In genomic region chr21:41894922-41895557, GRCh38 we compare ENCODE assay signal across 15 cellular contexts. TPM values are rescaled to one million over a fixed set of nuclear protein-coding genes. Genes with fewer than 3 reads are reported as not detected.
DNase-seq lines count a peak whose midpoint lies in the region; ATAC-seq, FAIRE-seq and TF ChIP-seq lines count a peak whose summit lies in the region.
"Had no signal": no experiment of that assay in that cellular context is flagged by ENCODE, and none has a peak within 500 bp of the region (broad histone marks: within the 10 kb centered on the region; RNA-seq: fewer than 3 reads in every experiment).

No MANE protein-coding gene starts in this region.

- H3K9me3 Mint-ChIP-seq in osteocyte (ENCODE audit: unreplicated experiment): no peaks in the 10 kb centered on the region
- H3K9me3 Mint-ChIP-seq: CD8-positive, alpha-beta memory T cell; stimulated activated naive CD8-positive, alpha-beta T cell treated with anti-CD3 and anti-CD28 coated beads, Interleukin-15, Interleukin-2, amounts not matched to agents 100 ng/mL and 50 ng/mL, for 24 hours had no signal

- peaks cover 13% of the 10 kb centered on the region for H3K36me3 ChIP-seq in PC-3 (ENCODE audit: low read depth, low read length)
- H3K36me3 ChIP-seq in endothelial cell of umbilical vein (ENCODE audit: control insufficient read depth in 2 of 2, extremely low read depth in 1 of 2, insufficient read depth in 2 of 2, low read length in 2 of 2): peaks cover 0 to 21% of the 10 kb centered on the region in 2 experiments
- no peaks in the 10 kb centered on the region for H3K36me3 ChIP-seq in MM.1S (replicated peaks; ENCODE audit: insufficient read depth, low read length)
- H3K36me3 ChIP-seq: gastrocnemius medialis, neutrophil, SJCRH30 had no signal

- TF ChIP-seq POLR2A in endothelial cell of umbilical vein (IDR thresholded peaks at IDR 0.05; ENCODE audit: low read depth, low read length): no peak

- H3K27ac Mint-ChIP-seq in osteocyte (ENCODE audit: unreplicated experiment): peak overlapping the region; percentile 83

- dilution Hi-C loops in endothelial cell of umbilical vein (cut with MboI; ENCODE audit: extremely low pct_ligation_motif_present, low sequenced_read_pairs): no loop called here

- H4K20me1 ChIP-seq in PC-3 (ENCODE audit: low read length) (no peaks in the 10 kb centered on the region), endothelial cell of umbilical vein (replicated peaks; ENCODE audit: control insufficient read depth, extremely low read depth, insufficient read depth, low read length) (no peaks in the 10 kb centered on the region), MM.1S (ENCODE audit: insufficient read depth, low read length) (no peaks in the 10 kb centered on the region)

- CTCF ChIA-PET in PC-3 (lab: Charles Lee): no interaction called here
- CTCF ChIA-PET in endothelial cell of umbilical vein (lab: Charles Lee): interaction anchor here (0.6 to 2.4 kb wide), 9 partner anchors 11 to 223 kb away, joined by 3 to 8 read pairs (median 4); no protein-coding TSS in a partner anchor

- intact Hi-C loops in PC-3 (cut with micrococcal nuclease): no loop called here
- intact Hi-C loops in endothelial cell of umbilical vein (cut with micrococcal nuclease): no loop called here

- H3K27me3 ChIP-seq in PC-3 (ENCODE audit: low read length): no peaks in the 10 kb centered on the region
- no peaks in the 10 kb centered on the region for H3K27me3 ChIP-seq in endothelial cell of umbilical vein (ENCODE audit: control insufficient read depth in 2 of 2, insufficient read depth in 2 of 2, low read length in 2 of 2)
- no peaks in the 10 kb centered on the region for H3K27me3 ChIP-seq in MM.1S (replicated peaks; ENCODE audit: insufficient read depth, low read length)
- H3K27me3 ChIP-seq: gastrocnemius medialis, SJCRH30 had no signal

- no TSS peak for BruUV-seq in PC-3 (replicated peaks; lab: Mats Ljungman, UMichigan)
- BruUV-seq in endothelial cell of umbilical vein (replicated peaks; lab: Mats Ljungman, UMichigan): no TSS peak

- peak; percentile 82 for ATAC-seq in PC-3
- ATAC-seq: gastrocnemius medialis had no signal

- H2AFZ ChIP-seq in PC-3 (ENCODE audit: low read length): no peak overlapping the region
- no peak overlapping the region for H2AFZ ChIP-seq in endothelial cell of umbilical vein (ENCODE audit: low read depth, low read length)
- no peak overlapping the region for H2AFZ ChIP-seq in MM.1S (ENCODE audit: low read length)

- H3K9me3 ChIP-seq in PC-3 (ENCODE audit: low read length) (no peaks in the 10 kb centered on the region), endothelial cell of umbilical vein (replicated peaks; ENCODE audit: control insufficient read depth, insufficient read depth, low read length) (no peaks in the 10 kb centered on the region), MM.1S (replicated peaks; ENCODE audit: insufficient read depth, low read length) (no peaks in the 10 kb centered on the region)
- H3K9me3 ChIP-seq: gastrocnemius medialis, left ventricle myocardium inferior, neutrophil, SJCRH30 had no signal

- no peaks in the 10 kb centered on the region for H3K27me3 Mint-ChIP-seq in osteocyte (ENCODE audit: unreplicated experiment)
- H3K27me3 Mint-ChIP-seq: stimulated activated naive CD8-positive, alpha-beta T cell treated with anti-CD3 and anti-CD28 coated beads, Interleukin-15, Interleukin-2, amounts not matched to agents 100 ng/mL and 50 ng/mL, for 24 hours had no signal

- no peak overlapping the region for H3K9ac ChIP-seq in PC-3 (ENCODE audit: low read length)
- H3K9ac ChIP-seq in endothelial cell of umbilical vein (replicated peaks; ENCODE audit: extremely low read depth, insufficient read depth, low read length): no peak overlapping the region
- H3K9ac ChIP-seq in MM.1S (ENCODE audit: low read length): no peak overlapping the region

- H3K79me2 ChIP-seq in PC-3 (ENCODE audit: low read length) (no peaks in the 10 kb centered on the region), endothelial cell of umbilical vein (ENCODE audit: control insufficient read depth, insufficient read depth, low read length) (no peaks in the 10 kb centered on the region), MM.1S (ENCODE audit: low read length) (no peaks in the 10 kb centered on the region)

- FAIRE-seq in endothelial cell of umbilical vein (lab: Jason Lieb, UNC): peak; percentile 97

- H3K4me3 ChIP-seq in PC-3 (ENCODE audit: low read length) (no peak overlapping the region), endothelial cell of umbilical vein (replicated peaks in 1 of 3; ENCODE audit: insufficient read depth in 1 of 3, low read depth in 1 of 3, low read length in 3 of 3) (no peak overlapping the region), MM.1S (ENCODE audit: low read length) (no peak overlapping the region)
- H3K4me3 ChIP-seq: gastrocnemius medialis, left ventricle myocardium inferior, SJCRH30 had no signal

- no peak for TF ChIP-seq CTCF in PC-3 (conservative IDR thresholded peaks at IDR 0.05; ENCODE audit: low read depth, low read length)
- no peak for TF ChIP-seq CTCF in endothelial cell of umbilical vein (IDR thresholded peaks at IDR 0.05; ENCODE audit: extremely low read depth in 1 of 2, insufficient read depth in 1 of 2, low read depth in 1 of 2, low read length in 2 of 2)
- no peak for TF ChIP-seq CTCF in osteocyte (IDR thresholded peaks at IDR 0.05)
- no peak for TF ChIP-seq CTCF in MM.1S (IDR thresholded peaks at IDR 0.05; ENCODE audit: low read length)

- H3K9me2 ChIP-seq in PC-3 (replicated peaks; ENCODE audit: low read length) (no peaks in the 10 kb centered on the region), MM.1S (replicated peaks; ENCODE audit: insufficient read depth, low read length) (no peaks in the 10 kb centered on the region)

- peak; percentile 78 for DNase-seq in ELF-1 (ENCODE audit: low read depth, low spot score)
- DNase-seq in PC-3: peak; percentile 85
- peak; percentile 71 for DNase-seq in endothelial cell of umbilical vein (ENCODE audit: low read depth, low spot score)
- DNase-seq in osteocyte (ENCODE audit: extremely low spot score, unreplicated experiment): no peak
- DNase-seq in MM.1S: no peak
- no peak for DNase-seq in NCI-H345 treated with DMSO at 0.1 percent for 48 hours (lab: John Stamatoyannopoulos, UW; ENCODE audit: unreplicated experiment)
- no peak for DNase-seq in iPS-NIHi7 (ENCODE audit: extremely low spot score)
- DNase-seq in GF-D8 (lab: John Stamatoyannopoulos, UW): no peak
- DNase-seq: activated CD4-positive, CD25-positive, alpha-beta regulatory T cell treated with anti-CD3 and anti-CD28 coated beads, Interleukin-2, amount 50 U/mL, for 72 hours; gastrocnemius medialis; left ventricle myocardium inferior; SJCRH30 had no signal

- POLR2A ChIA-PET in PC-3 (lab: Charles Lee; ENCODE audit: unreplicated experiment) (no interaction called here), endothelial cell of umbilical vein (lab: Charles Lee) (no interaction called here)

- peak overlapping the region; percentile 29 for H3K4me3 Mint-ChIP-seq in osteocyte (ENCODE audit: unreplicated experiment)

- H3K4me1 ChIP-seq in PC-3 (ENCODE audit: insufficient read depth, low read length) (peaks cover 28% of the 10 kb centered on the region), endothelial cell of umbilical vein (ENCODE audit: control insufficient read depth, extremely low read depth, insufficient read depth, low read length) (peaks cover 15% of the 10 kb centered on the region), MM.1S (ENCODE audit: low read length) (no peaks in the 10 kb centered on the region)
- H3K4me1 ChIP-seq: gastrocnemius medialis, SJCRH30 had no signal

- H3K27ac ChIP-seq in PC-3 (ENCODE audit: low read length) (no peak overlapping the region), endothelial cell of umbilical vein (ENCODE audit: insufficient read depth, low read depth, low read length) (peak overlapping the region; percentile 26), MM.1S (ENCODE audit: low read length) (no peak overlapping the region)
- H3K27ac ChIP-seq: gastrocnemius medialis, neutrophil, SJCRH30 had no signal

- no peaks in the 10 kb centered on the region for H3K9me1 ChIP-seq in endothelial cell of umbilical vein (replicated peaks; ENCODE audit: control insufficient read depth, extremely low read depth, insufficient read depth, low read length)

- H3K4me1 Mint-ChIP-seq in osteocyte (ENCODE audit: unreplicated experiment): peaks cover 43% of the 10 kb centered on the region

- H3F3A ChIP-seq in PC-3 (ENCODE audit: low read length, unreplicated experiment) (no peaks in the 10 kb centered on the region), MM.1S (ENCODE audit: insufficient read depth, low read length) (no peaks in the 10 kb centered on the region)

- H3K4me2 ChIP-seq in PC-3 (ENCODE audit: low read length) (peak overlapping the region; percentile 16; the same call in 1 of the 2 replicates), endothelial cell of umbilical vein (ENCODE audit: insufficient read depth, low read length) (peak overlapping the region; percentile 23), MM.1S (ENCODE audit: low read depth, low read length) (no peak overlapping the region)

- H3K36me3 Mint-ChIP-seq in osteocyte (ENCODE audit: unreplicated experiment): no peaks in the 10 kb centered on the region

TF ChIP-seq in endothelial cell of umbilical vein, 7 proteins besides CTCF, POLR2A, EP300 and RAD21 (continues in another document):
- TF ChIP-seq MAX (IDR thresholded peaks at IDR 0.05; ENCODE audit: insufficient read depth, insufficient read length): no peak

RNA-seq across cellular contexts. Expression of gene PRDM15, which starts 15.9 kb away (rescaled TPM):
- total RNA-seq in PC-3 (2014; rRNA removed) (13.4 and 16.8 TPM in 2 replicates), endothelial cell of umbilical vein (10.0 and 12.9 TPM in 2 replicates), osteocyte (6.6 and 11.4 TPM in 2 replicates)
- polyA plus RNA-seq in endothelial cell of umbilical vein: 11.8 TPM in 2 replicates
- 5.0 and 6.9 TPM in 2 replicates for polyA plus RNA-seq in endothelial cell of umbilical vein (2011; cell fraction: cytosol; rRNA removed)
- 54.8 and 60.8 TPM in 2 replicates for polyA plus RNA-seq in endothelial cell of umbilical vein (2011; cell fraction: nucleus; rRNA removed)
- 5.1 TPM in 2 replicates for polyA plus RNA-seq in endothelial cell of umbilical vein (2012)
- polyA minus RNA-seq in endothelial cell of umbilical vein: 10.4 and 12.8 TPM in 2 replicates
- 12.7 TPM for polyA minus RNA-seq in endothelial cell of umbilical vein (2011; cell fraction: cytosol; rRNA and poly(A)+ RNA removed)
- 20.4 and 21.6 TPM in 2 replicates for polyA minus RNA-seq in endothelial cell of umbilical vein (2011; cell fraction: nucleus; rRNA and poly(A)+ RNA removed)

RNA-seq across cellular contexts. Expression of gene C2CD2, which starts 58.8 kb away (rescaled TPM):
- total RNA-seq in PC-3 (2014; rRNA removed): 50.4 and 81.4 TPM in 2 replicates
- total RNA-seq in endothelial cell of umbilical vein: 33.6 and 41.2 TPM in 2 replicates
- 28.3 and 32.6 TPM in 2 replicates for polyA plus RNA-seq in endothelial cell of umbilical vein
- polyA plus RNA-seq in endothelial cell of umbilical vein (2011; cell fraction: cytosol; rRNA removed): 21.2 and 21.8 TPM in 2 replicates
- 69.6 and 72.9 TPM in 2 replicates for polyA plus RNA-seq in endothelial cell of umbilical vein (2011; cell fraction: nucleus; rRNA removed)
- polyA plus RNA-seq in endothelial cell of umbilical vein (2012): 18.7 and 21.2 TPM in 2 replicates
- polyA minus RNA-seq in endothelial cell of umbilical vein: 73.1 and 80.4 TPM in 2 replicates
- 15.3 TPM for polyA minus RNA-seq in endothelial cell of umbilical vein (2011; cell fraction: cytosol; rRNA and poly(A)+ RNA removed)
- polyA minus RNA-seq in endothelial cell of umbilical vein (2011; cell fraction: nucleus; rRNA and poly(A)+ RNA removed): 64.6 and 69.8 TPM in 2 replicates
- total RNA-seq in osteocyte: 13.1 and 19.4 TPM in 2 replicates

Comparison
In these comparisons a context has a peak if more than half of its experiments do, and no peak if none do; other contexts are left out.
1. DNase-seq: peak in ELF-1 (single experiment), PC-3 (single experiment) and endothelial cell of umbilical vein (single experiment); none in osteocyte (single experiment), MM.1S (single experiment), NCI-H345 treated with DMSO at 0.1 percent for 48 hours (single experiment), iPS-NIHi7 (single experiment) and GF-D8 (single experiment).